8 cellular contexts compared by ENCODE assay signal in genomic region chr3:129160891-129161859, GRCh38. TPM values are rescaled to one million over a fixed set of nuclear protein-coding genes. Genes with fewer than 3 reads are reported as not detected.
DNase-seq lines count a peak whose midpoint lies in the region; ATAC-seq, FAIRE-seq and TF ChIP-seq lines count a peak whose summit lies in the region.

Gene ISY1 (minus strand): TSS chr3:129161063. CDS start chr3:129160975, 88 bp downstream.

- TF ChIP-seq CTCF in AG09319 (IDR thresholded peaks at IDR 0.05; ENCODE audit: low read depth, low read length) = peak; percentile 80
- peak; percentile 91 for TF ChIP-seq CTCF in WI38 (IDR thresholded peaks at IDR 0.05; ENCODE audit: low read depth, low read length)
- peak; percentile 92 for TF ChIP-seq CTCF in bronchial epithelial cell (IDR thresholded peaks at IDR 0.05; ENCODE audit: insufficient read depth, low read length, severe bottlenecking)
- peak; percentile 42 to 86 (median 73) for TF ChIP-seq CTCF in spleen (IDR thresholded peaks at IDR 0.05 in 8 of 11, conservative IDR thresholded peaks at IDR 0.05 in 3 of 11)

- H3K9me3 Mint-ChIP-seq in immature natural killer cell = no peaks in the 10 kb centered on the region

- peak within 1 kb of the TSS; percentile 95 for H3K4me3 ChIP-seq in WI38 (ENCODE audit: low read depth, low read length)
- H3K4me3 ChIP-seq in bronchial epithelial cell (ENCODE audit: low read depth, low read length) = peak within 1 kb of the TSS; percentile 77
- peak within 1 kb of the TSS; percentile 61 to 98 (median 80) for H3K4me3 ChIP-seq in spleen

- no peaks in the 10 kb centered on the region for H3K27me3 ChIP-seq in bronchial epithelial cell (ENCODE audit: control insufficient read depth, insufficient read depth, low read length)
- H3K27me3 ChIP-seq in spleen (replicated peaks in 1 of 7) = no peaks in the 10 kb centered on the region

- H3K4me3 Mint-ChIP-seq in immature natural killer cell = peak within 1 kb of the TSS; percentile 94 to 99 (median 98)

- FAIRE-seq in bronchial epithelial cell (lab: Jason Lieb, UNC) = no peak

- peaks cover 3% of the 10 kb centered on the region for H3K36me3 ChIP-seq in bronchial epithelial cell (ENCODE audit: control insufficient read depth, insufficient read depth, low read length)
- peaks cover 0 to 47% (median 31%) of the 10 kb centered on the region in 6 donors for H3K36me3 ChIP-seq in spleen

- TF ChIP-seq POLR2A in spleen (IDR thresholded peaks at IDR 0.05) = peak in 1 of 3 donors; percentile 17

- peak within 1 kb of the TSS; percentile 98 to 100 (median 99) for H3K27ac Mint-ChIP-seq in immature natural killer cell

- no peaks in the 10 kb centered on the region for H3K9me3 ChIP-seq in spleen

- H3K36me3 Mint-ChIP-seq in immature natural killer cell = peaks cover 7 to 8% (median 7%) of the 10 kb centered on the region in 3 donors

- intact Hi-C loops in spleen (cut with DNase I; ENCODE audit: low total_unique reads) = no loop called here

- ATAC-seq in GM18909 (IDR thresholded peaks at IDR 0.05; ENCODE audit: poor library complexity, unreplicated experiment) (peak; percentile 84), HG03175 (IDR thresholded peaks at IDR 0.05; ENCODE audit: unreplicated experiment) (peak; percentile 83)

- DNase-seq in AG09319 (ENCODE audit: extremely low read depth, low read depth) (peak; percentile 87), NCI-H2227 treated with DMSO at 0.1 percent for 48 hours (lab: John Stamatoyannopoulos, UW) (peak; percentile 93), bronchial epithelial cell (ENCODE audit: low read depth) (peak; percentile 85), immature natural killer cell (peak; percentile 90 to 94 (median 93)), spleen (peak; percentile 94)

- 0 to 1% (median 0%) methylated on average over 58 to 67 of the region's 67 CpGs for WGBS in spleen, 5 donors

- H3K27ac ChIP-seq in spleen = peak within 1 kb of the TSS; percentile 93 to 97 (median 94)

- H3K27me3 Mint-ChIP-seq in immature natural killer cell (ENCODE audit: low read depth in 3 of 3) = peaks cover 4 to 11% (median 9%) of the 10 kb centered on the region in 3 donors

- H3K4me1 Mint-ChIP-seq in immature natural killer cell = peaks cover 38 to 50% of the 10 kb centered on the region in 2 donors

- H3K4me1 ChIP-seq in spleen = peaks cover 14 to 45% (median 32%) of the 10 kb centered on the region in 6 donors

RNA-seq across cellular contexts. Expression of gene ISY1, which starts in this region (rescaled TPM):
- total RNA-seq in bronchial epithelial cell = 11.3 and 19.1 TPM in 2 replicates
- 100 to 1,000 TPM in 2 of 3 donors, 10 to 100 TPM in 1; 91.1 to 107 (median 103) TPM for polyA plus RNA-seq in immature natural killer cell
- 10 to 100 TPM; 21.4 to 33.8 (median 30.0) TPM for total RNA-seq in spleen
- polyA plus RNA-seq in spleen = 10 to 100 TPM; 22.2 to 29.8 (median 25.2) TPM

Comparison
In these comparisons a context has a peak if more than half of its experiments do, and no peak if none do; other contexts are left out.
1. Peak in every context shown above with its lines: DNase-seq, ATAC-seq, H3K4me3 ChIP-seq and H3K27ac ChIP-seq.